Comparison of ENCODE assay signal across 19 cellular contexts in genomic region chr14:28116716-28117115, GRCh38.
DNase-seq lines count a peak whose midpoint lies in the region; ATAC-seq and TF ChIP-seq lines count a peak whose summit lies in the region.
"Had no signal": no experiment of that assay in that cellular context is flagged by ENCODE, and none has a peak within 500 bp of the region (broad histone marks: within the 10 kb centered on the region; RNA-seq: fewer than 3 reads in every experiment).

No MANE protein-coding gene starts in this region.

- peaks cover 38% of the 10 kb centered on the region for H3K4me1 Mint-ChIP-seq in endodermal cell
- H3K4me1 Mint-ChIP-seq: CD14-positive monocyte had no signal

- H3K36me3 Mint-ChIP-seq in endodermal cell (ENCODE audit: low read depth), result no peaks in the 10 kb centered on the region
- H3K36me3 Mint-ChIP-seq: CD14-positive monocyte had no signal

- peaks cover 4% of the 10 kb centered on the region for H3K4me1 ChIP-seq in endodermal cell (ENCODE audit: control insufficient read depth, insufficient read depth, low read length)
- H3K4me1 ChIP-seq: SJSA1 had no signal

- no peaks in the 10 kb centered on the region for H3K36me3 ChIP-seq in endodermal cell (ENCODE audit: control insufficient read depth, insufficient read depth, low read length)
- H3K36me3 ChIP-seq: MG63, SJSA1 had no signal

- DNase-seq in NCI-H82 (lab: John Stamatoyannopoulos, UW) (peak; percentile 25), NCI-H82 treated with DMSO at 0.1 percent for 48 hours (lab: John Stamatoyannopoulos, UW; ENCODE audit: unreplicated experiment) (no peak), SK-MEL-5 (ENCODE audit: low read depth, low spot score) (peak; percentile 21), endodermal cell (no peak)
- no peak for DNase-seq in activated T-cell treated with anti-CD3 and anti-CD28 coated beads, Interleukin-2, amount 50 U/mL, for 1 hour
- no peak for DNase-seq in stimulated activated CD8-positive, alpha-beta memory T cell treated with anti-CD3 and anti-CD28 coated beads, Interleukin-4, amount 100 ng/mL, for 48 hours
- no peak for DNase-seq in activated CD8-positive, alpha-beta memory T cell treated with anti-CD3 and anti-CD28 coated beads, Interleukin-2, amount 50 U/mL, for 48 hours
- DNase-seq: EL, GF-D8, Karpas-422, MG63, NCI-H1417, NCI-H2029, NCI-H2171 treated with DMSO at 0.1 percent for 48 hours, NCI-H526 had no signal

- peak; percentile 50 for TF ChIP-seq CTCF in endodermal cell (conservative IDR thresholded peaks at IDR 0.05)

- no peak overlapping the region for H3K27ac ChIP-seq in endodermal cell (ENCODE audit: low read depth, low read length)
- H3K27ac ChIP-seq: SJSA1 had no signal

- ATAC-seq in HG02571 (IDR thresholded peaks at IDR 0.05; ENCODE audit: unreplicated experiment), result no peak
- ATAC-seq: Right ventricle myocardium inferior had no signal

- H3K27me3 Mint-ChIP-seq in endodermal cell (ENCODE audit: insufficient read depth), result peaks cover 37% of the 10 kb centered on the region

- in situ Hi-C loops in SK-MEL-5 (cut with HindIII; ENCODE audit: low pct_unique_long_range_greater_than_20kb, low sequenced_read_pairs), result no loop called here

- H3K27me3 ChIP-seq in endodermal cell (ENCODE audit: control insufficient read depth, insufficient read depth, low read length, poor library complexity, severe bottlenecking), result peaks cover 25% of the 10 kb centered on the region
- H3K27me3 ChIP-seq: MG63, SJSA1 had no signal

- no peak overlapping the region for H3K4me3 ChIP-seq in endodermal cell (ENCODE audit: low read length)
- H3K4me3 ChIP-seq: MG63, SJSA1 had no signal

- H3K4me3 Mint-ChIP-seq in endodermal cell, result no peak overlapping the region
- H3K4me3 Mint-ChIP-seq: CD14-positive monocyte had no signal

- H3K9me3 ChIP-seq in endodermal cell (ENCODE audit: control insufficient read depth, low read length), result no peaks in the 10 kb centered on the region
- H3K9me3 ChIP-seq: MG63, SJSA1 had no signal

- H3K27ac Mint-ChIP-seq in endodermal cell, result no peak overlapping the region
- H3K27ac Mint-ChIP-seq: CD14-positive monocyte had no signal

- H3K9ac ChIP-seq in endodermal cell (ENCODE audit: extremely low read depth, low read length, poor library complexity, severe bottlenecking), result no peak overlapping the region

- no peaks in the 10 kb centered on the region for H3K9me3 Mint-ChIP-seq in endodermal cell

Comparison
In these comparisons a context has a peak if more than half of its experiments do, and no peak if none do; other contexts are left out.
1. DNase-seq: peak in NCI-H82 (single experiment) and SK-MEL-5 (single experiment); none in NCI-H82 treated with DMSO at 0.1 percent for 48 hours (single experiment), endodermal cell (single experiment), activated T-cell treated with anti-CD3 and anti-CD28 coated beads, Interleukin-2, amount 50 U/mL, for 1 hour (single experiment), stimulated activated CD8-positive, alpha-beta memory T cell treated with anti-CD3 and anti-CD28 coated beads, Interleukin-4, amount 100 ng/mL, for 48 hours (single experiment) and activated CD8-positive, alpha-beta memory T cell treated with anti-CD3 and anti-CD28 coated beads, Interleukin-2, amount 50 U/mL, for 48 hours (single experiment).